Comparison of ENCODE assay signal across 1 cellular context in genomic region chr2:96407041-96407918, GRCh38.
A peak's percentile ranks its signal among the peaks of the same experiment; 100 is the strongest.
TF ChIP-seq lines count a peak whose summit lies in the region.

No MANE protein-coding gene starts in this region.

TF ChIP-seq in HepG2, 621 proteins besides CTCF, POLR2A, EP300 and RAD21 (continued from another document and continues in another):
- peak; percentile 78 for TF ChIP-seq ZNF574 (CRISPR knock-in tag; IDR thresholded peaks at IDR 0.05)
- TF ChIP-seq JUN (CRISPR knock-in tag; IDR thresholded peaks at IDR 0.05): no peak
- no peak for TF ChIP-seq STAT6 (CRISPR knock-in tag; IDR thresholded peaks at IDR 0.05; ENCODE audit: borderline replicate concordance)
- TF ChIP-seq ZNF317 (CRISPR knock-in tag; IDR thresholded peaks at IDR 0.05): no peak
- TF ChIP-seq FOXJ3 (CRISPR knock-in tag; IDR thresholded peaks at IDR 0.05; ENCODE audit: borderline replicate concordance): peak; percentile 31; the same call in 1 of the 2 replicates
- no peak for TF ChIP-seq ZNF749 (CRISPR knock-in tag; IDR thresholded peaks at IDR 0.05; ENCODE audit: borderline replicate concordance)
- TF ChIP-seq ZNF24 (IDR thresholded peaks at IDR 0.05): no peak
- peak; percentile 70; the same call in 1 of the 2 replicates for TF ChIP-seq TP53 (CRISPR knock-in tag; conservative IDR thresholded peaks at IDR 0.05)
- peak; percentile 34; the same call in 1 of the 2 replicates for TF ChIP-seq POGK (CRISPR knock-in tag; conservative IDR thresholded peaks at IDR 0.05)
- TF ChIP-seq RNF219 (CRISPR knock-in tag; IDR thresholded peaks at IDR 0.05): no peak
- TF ChIP-seq ZNF607 (CRISPR knock-in tag; IDR thresholded peaks at IDR 0.05; ENCODE audit: borderline replicate concordance): no peak
- TF ChIP-seq ZNF790 (CRISPR knock-in tag; IDR thresholded peaks at IDR 0.05; ENCODE audit: borderline replicate concordance): no peak
- TF ChIP-seq ZNF121 (CRISPR knock-in tag; IDR thresholded peaks at IDR 0.05): peak; percentile 22; the same call in 1 of the 2 replicates
- 0 out of 2 replicates have a peak, but pooled peaks have one; percentile 41 for TF ChIP-seq ZNF761 (CRISPR knock-in tag; conservative IDR thresholded peaks at IDR 0.05)
- no peak for TF ChIP-seq MTA3 (CRISPR knock-in tag; IDR thresholded peaks at IDR 0.05)
- TF ChIP-seq ZNF572 (CRISPR knock-in tag; IDR thresholded peaks at IDR 0.05): peak; percentile 40; the same call in 1 of the 2 replicates
- peak; percentile 27; the same call in 1 of the 2 replicates for TF ChIP-seq BCL6 (CRISPR knock-in tag; IDR thresholded peaks at IDR 0.05)
- TF ChIP-seq XRCC5 (optimal IDR thresholded peaks at IDR 0.05; ENCODE audit: low read length): peak; percentile 94
- no peak for TF ChIP-seq ZNF510 (CRISPR knock-in tag; IDR thresholded peaks at IDR 0.05; ENCODE audit: low read depth)
- no peak for TF ChIP-seq ZNF615 (CRISPR knock-in tag; IDR thresholded peaks at IDR 0.05; ENCODE audit: borderline replicate concordance)
- TF ChIP-seq CBX5 (CRISPR knock-in tag; IDR thresholded peaks at IDR 0.05; ENCODE audit: borderline replicate concordance): 0 out of 2 replicates have a peak, but pooled peaks have one; percentile 19
- TF ChIP-seq NFKB2 (CRISPR knock-in tag; IDR thresholded peaks at IDR 0.05; ENCODE audit: borderline replicate concordance): peak; percentile 77; the same call in 1 of the 2 replicates
- TF ChIP-seq SOX13 (IDR thresholded peaks at IDR 0.05): no peak
- TF ChIP-seq SOX13 (CRISPR knock-in tag; conservative IDR thresholded peaks at IDR 0.05 in 1 of 2, IDR thresholded peaks at IDR 0.05 in 1 of 2): 0 out of 4 replicates have a peak, but pooled peaks of 1 of the 2 experiments have one; percentile 20
- 0 out of 2 replicates have a peak, but pooled peaks have one; percentile 58 for TF ChIP-seq NFATC3 (CRISPR knock-in tag; IDR thresholded peaks at IDR 0.05)
- peak; percentile 60; the same call in 1 of the 2 replicates for TF ChIP-seq ZNF274 (CRISPR knock-in tag; IDR thresholded peaks at IDR 0.05)
- TF ChIP-seq ZSCAN25 (CRISPR knock-in tag; IDR thresholded peaks at IDR 0.05): peak; percentile 65; the same call in 1 of the 2 replicates
- TF ChIP-seq IKZF1 (IDR thresholded peaks at IDR 0.05): no peak
- TF ChIP-seq HDAC2 (CRISPR knock-in tag; IDR thresholded peaks at IDR 0.05): peak; percentile 39
- no peak for TF ChIP-seq ZNF570 (CRISPR knock-in tag; IDR thresholded peaks at IDR 0.05; ENCODE audit: borderline replicate concordance)
- no peak for TF ChIP-seq ZNF335 (CRISPR knock-in tag; IDR thresholded peaks at IDR 0.05)
- peak; percentile 63 for TF ChIP-seq RBM39 (IDR thresholded peaks at IDR 0.05; ENCODE audit: low read depth, low read length, poor library complexity, severe bottlenecking)
- TF ChIP-seq SAP130 (CRISPR knock-in tag; IDR thresholded peaks at IDR 0.05; ENCODE audit: low read depth): peak; percentile 59
- TF ChIP-seq ZNF460 (CRISPR knock-in tag; IDR thresholded peaks at IDR 0.05; ENCODE audit: borderline replicate concordance): peak; percentile 36; the same call in 1 of the 2 replicates
- TF ChIP-seq TFDP1 (CRISPR knock-in tag; IDR thresholded peaks at IDR 0.05; ENCODE audit: borderline replicate concordance): peak; percentile 77; the same call in 1 of the 2 replicates
- TF ChIP-seq POGZ (CRISPR knock-in tag; IDR thresholded peaks at IDR 0.05): peak; percentile 24; the same call in 1 of the 2 replicates
- TF ChIP-seq PAF1 (CRISPR knock-in tag; IDR thresholded peaks at IDR 0.05): no peak
- peak; percentile 51; the same call in 1 of the 2 replicates for TF ChIP-seq HOXA3 (CRISPR knock-in tag; IDR thresholded peaks at IDR 0.05)
- no peak for TF ChIP-seq ZNF513 (CRISPR knock-in tag; conservative IDR thresholded peaks at IDR 0.05)
- TF ChIP-seq ZNF382 (CRISPR knock-in tag; IDR thresholded peaks at IDR 0.05; ENCODE audit: borderline replicate concordance): no peak
- no peak for TF ChIP-seq CCDC6 (CRISPR knock-in tag; IDR thresholded peaks at IDR 0.05)
- 0 out of 2 replicates have a peak, but pooled peaks have one; percentile 42 for TF ChIP-seq ZNF264 (CRISPR knock-in tag; IDR thresholded peaks at IDR 0.05)
- peak; percentile 58; the same call in 1 of the 2 replicates for TF ChIP-seq ZNF232 (CRISPR knock-in tag; IDR thresholded peaks at IDR 0.05; ENCODE audit: borderline replicate concordance)
- 0 out of 2 replicates have a peak, but pooled peaks have one; percentile 49 for TF ChIP-seq ZIK1 (CRISPR knock-in tag; IDR thresholded peaks at IDR 0.05; ENCODE audit: borderline replicate concordance, low read depth)
- no peak for TF ChIP-seq CAMTA2 (CRISPR knock-in tag; IDR thresholded peaks at IDR 0.05; ENCODE audit: borderline replicate concordance)
- TF ChIP-seq ZNF337 (CRISPR knock-in tag; IDR thresholded peaks at IDR 0.05; ENCODE audit: borderline replicate concordance, low read depth): no peak
- TF ChIP-seq PCBP1 (IDR thresholded peaks at IDR 0.05; ENCODE audit: borderline replicate concordance, low read depth, low read length): 0 out of 2 replicates have a peak, but pooled peaks have one; percentile 46
- TF ChIP-seq SCMH1 (CRISPR knock-in tag; IDR thresholded peaks at IDR 0.05; ENCODE audit: borderline replicate concordance): no peak
- TF ChIP-seq NFE2L2 (IDR thresholded peaks at IDR 0.05; ENCODE audit: low read length): no peak
- 0 out of 2 replicates have a peak, but pooled peaks have one; percentile 43 for TF ChIP-seq REPIN1 (CRISPR knock-in tag; IDR thresholded peaks at IDR 0.05; ENCODE audit: borderline replicate concordance, low read depth)
- 0 out of 2 replicates have a peak, but pooled peaks have one; percentile 67 for TF ChIP-seq ZFYVE20 (CRISPR knock-in tag; IDR thresholded peaks at IDR 0.05; ENCODE audit: borderline replicate concordance, low read depth)
- peak; percentile 57 for TF ChIP-seq ZNF501 (CRISPR knock-in tag; IDR thresholded peaks at IDR 0.05)
- peak; percentile 40; the same call in 1 of the 2 replicates for TF ChIP-seq ZNF331 (CRISPR knock-in tag; IDR thresholded peaks at IDR 0.05)
- peak; percentile 56; the same call in 1 of the 2 replicates for TF ChIP-seq THAP9 (CRISPR knock-in tag; IDR thresholded peaks at IDR 0.05; ENCODE audit: borderline replicate concordance)
- no peak for TF ChIP-seq ZNF841 (CRISPR knock-in tag; IDR thresholded peaks at IDR 0.05; ENCODE audit: borderline replicate concordance)
- TF ChIP-seq RARA (CRISPR knock-in tag; IDR thresholded peaks at IDR 0.05): 0 out of 2 replicates have a peak, but pooled peaks have one; percentile 20
- TF ChIP-seq ZFP82 (CRISPR knock-in tag; IDR thresholded peaks at IDR 0.05; ENCODE audit: borderline replicate concordance): no peak
- TF ChIP-seq ZNF773 (CRISPR knock-in tag; IDR thresholded peaks at IDR 0.05; ENCODE audit: borderline replicate concordance): no peak
